In the genomic region with DNA sequence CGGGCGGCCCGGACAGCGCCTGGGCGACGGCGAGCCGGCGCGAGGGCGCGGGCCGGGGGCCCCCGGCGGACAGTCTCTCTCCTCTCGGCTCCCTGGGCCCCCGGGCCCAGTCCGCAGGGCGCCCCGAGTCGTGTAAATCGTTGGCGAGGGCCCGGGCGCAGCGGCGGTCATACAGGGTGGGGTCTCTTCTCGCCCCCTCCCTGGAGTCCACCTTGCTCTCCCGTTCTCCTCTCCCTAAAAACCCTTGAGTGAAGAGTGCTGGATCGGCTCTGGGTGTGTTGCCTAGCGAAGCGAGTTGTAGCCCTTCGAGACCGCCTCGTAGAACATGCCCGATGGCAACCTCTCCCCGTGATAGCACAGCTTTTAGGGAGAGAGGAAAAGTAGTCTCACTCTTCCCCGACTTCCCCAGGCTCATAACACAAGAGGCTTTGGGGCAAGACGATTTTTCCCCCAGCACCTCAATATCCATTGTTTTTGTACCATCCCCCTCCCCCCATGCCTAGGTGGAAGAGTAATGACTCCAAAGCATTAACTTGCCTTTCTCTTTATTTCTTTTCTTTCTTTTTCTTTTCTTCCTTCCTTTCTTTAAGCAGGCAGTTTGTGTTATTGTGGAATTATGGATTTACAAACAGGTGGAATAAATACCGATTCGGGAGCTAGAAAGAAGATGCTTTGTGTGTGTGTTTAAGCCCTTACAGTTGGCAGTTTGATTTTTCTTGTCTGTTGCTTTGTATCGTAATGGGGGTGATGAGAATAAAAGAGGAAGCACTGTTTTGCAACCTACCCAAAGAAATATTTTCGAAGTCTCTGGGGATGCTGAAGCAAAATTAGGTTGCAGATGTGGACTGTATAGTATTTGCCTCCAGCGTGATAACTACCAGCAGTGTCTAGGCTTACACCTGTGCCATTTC, we compare ENCODE assay signal across 8 cellular contexts. TPM values are rescaled to one million over a fixed set of nuclear protein-coding genes. Genes with fewer than 3 reads are reported as not detected.
A peak's percentile ranks its signal among the peaks of the same experiment; 100 is the strongest.
DNase-seq lines count a peak whose midpoint lies in the region; ATAC-seq and TF ChIP-seq lines count a peak whose summit lies in the region.

No MANE protein-coding gene starts in this region.

- H3K27me3 ChIP-seq in aorta (ENCODE audit: control insufficient read depth in 1 of 2, insufficient read depth in 2 of 2, low read length in 1 of 2), result no peaks in the 10 kb centered on the region

- H3K27me3 Mint-ChIP-seq in naive thymus-derived CD8-positive, alpha-beta T cell, result no peaks in the 10 kb centered on the region

- H3K9me3 Mint-ChIP-seq in naive thymus-derived CD8-positive, alpha-beta T cell, result no peaks in the 10 kb centered on the region

- peak; percentile 85 to 93 for DNase-seq in AML-193 (lab: John Stamatoyannopoulos, UW)
- DNase-seq in NCI-H226, result peak; percentile 43
- peak; percentile 19 for DNase-seq in activated CD8-positive, alpha-beta memory T cell treated with anti-CD3 and anti-CD28 coated beads, Interleukin-2, amount 50 U/mL, for 4 hours
- peak; percentile 62 for DNase-seq in fibroblast of mammary gland (ENCODE audit: low read depth)
- DNase-seq in naive thymus-derived CD8-positive, alpha-beta T cell, result peak in 5 of 10 donors; percentile 6 to 65 (median 25)
- DNase-seq in aorta, result peak; percentile 62 to 80

- no peaks in the 10 kb centered on the region for H3K9me3 ChIP-seq in aorta (ENCODE audit: control insufficient read depth, low read length)

- H3K36me3 ChIP-seq in aorta (ENCODE audit: control insufficient read depth in 1 of 2, insufficient read depth in 2 of 2, low read length in 1 of 2), result no peaks in the 10 kb centered on the region

- H3K27ac Mint-ChIP-seq in naive thymus-derived CD8-positive, alpha-beta T cell, result peak overlapping the region; percentile 78 to 96 (median 92)

- peaks cover 0 to 15% (median 4%) of the 10 kb centered on the region in 3 donors for H3K36me3 Mint-ChIP-seq in naive thymus-derived CD8-positive, alpha-beta T cell

- intact Hi-C loops in aorta (cut with DNase I), result loop anchor here in 1 of 2 donors (2.0 kb wide), 1 partner anchor 47 kb away; no protein-coding TSS in a partner anchor

- H3K4me1 ChIP-seq in aorta (ENCODE audit: control insufficient read depth in 1 of 2, insufficient read depth in 2 of 2, low read length in 2 of 2), result peaks cover 0 to 5% of the 10 kb centered on the region in 2 donors

- H3K4me3 ChIP-seq in fibroblast of mammary gland (ENCODE audit: control insufficient read depth, low read depth, low read length) (peak overlapping the region; percentile 76), aorta (ENCODE audit: low read length in 2 of 2) (peak overlapping the region; percentile 96 to 98)

- 0% methylated on average over 41 to 44 of the region's 44 CpGs for WGBS in aorta, 2 donors

- peak overlapping the region; percentile 89 to 100 (median 94) for H3K4me3 Mint-ChIP-seq in naive thymus-derived CD8-positive, alpha-beta T cell

- H3K27ac ChIP-seq in aorta (ENCODE audit: low read depth in 1 of 2, low read length in 2 of 2), result peak overlapping the region; percentile 88 to 96

- ATAC-seq in GM18511 (IDR thresholded peaks at IDR 0.05; ENCODE audit: unreplicated experiment), result peak; percentile 31
- peak; percentile 31 for ATAC-seq in HG02943 (IDR thresholded peaks at IDR 0.05; ENCODE audit: low read depth, unreplicated experiment)
- ATAC-seq in naive thymus-derived CD8-positive, alpha-beta T cell, result no peak
- ATAC-seq in aorta (ENCODE audit: low FRiP score), result no peak

- peaks cover 16 to 69% (median 49%) of the 10 kb centered on the region in 4 donors for H3K4me1 Mint-ChIP-seq in naive thymus-derived CD8-positive, alpha-beta T cell

- POLR2A ChIA-PET in naive thymus-derived CD8-positive, alpha-beta T cell (lab: Charles Lee), result interaction anchor here (0.8 kb wide), 1 partner anchor 8 kb away, joined by 4 read pairs; no protein-coding TSS in a partner anchor

- TF ChIP-seq CTCF in fibroblast of mammary gland (conservative IDR thresholded peaks at IDR 0.05; ENCODE audit: control insufficient read depth, insufficient read depth, low read depth, low read length), result no peak

RNA-seq across cellular contexts. Expression of a gene that starts 0.8 kb away (rescaled TPM):
- total RNA-seq in naive thymus-derived CD8-positive, alpha-beta T cell, result 10 to 100 TPM; 66.1 to 72.6 TPM
- polyA plus RNA-seq in naive thymus-derived CD8-positive, alpha-beta T cell, result 10 to 100 TPM; 43.2 to 58.3 (median 57.7) TPM
- total RNA-seq in aorta, result 10 to 100 TPM; 62.5 to 68.4 TPM
- 10 to 100 TPM; 17.6 to 33.1 TPM for polyA plus RNA-seq in aorta

RNA-seq across cellular contexts. Expression of a gene that starts 1.2 kb away (rescaled TPM):
- 10 to 100 TPM; 46.5 to 60.3 TPM for total RNA-seq in naive thymus-derived CD8-positive, alpha-beta T cell
- polyA plus RNA-seq in naive thymus-derived CD8-positive, alpha-beta T cell, result 10 to 100 TPM; 25.1 to 29.7 (median 29.0) TPM
- 10 to 100 TPM; 35.3 to 36.2 TPM for total RNA-seq in aorta
- polyA plus RNA-seq in aorta, result 10 to 100 TPM; 30.4 to 38.6 TPM

RNA-seq across cellular contexts. Expression of a gene that starts 48.5 kb away (rescaled TPM):
- 100 to 1,000 TPM; 361 to 367 TPM for total RNA-seq in naive thymus-derived CD8-positive, alpha-beta T cell
- polyA plus RNA-seq in naive thymus-derived CD8-positive, alpha-beta T cell, result 100 to 1,000 TPM; 318 to 385 (median 341) TPM
- 100 to 1,000 TPM in 1 of 2 donors, 10 to 100 TPM in 1; 67.5 to 124 TPM for total RNA-seq in aorta
- polyA plus RNA-seq in aorta, result 10 to 100 TPM; 46.6 to 89.7 TPM

Comparison
In these comparisons a context has a peak if more than half of its experiments do, and no peak if none do; other contexts are left out.
1. ATAC-seq: peak in GM18511 (single experiment) and HG02943 (single experiment); none in naive thymus-derived CD8-positive, alpha-beta T cell (0 of 2) and aorta (single experiment).